In the genomic region with DNA sequence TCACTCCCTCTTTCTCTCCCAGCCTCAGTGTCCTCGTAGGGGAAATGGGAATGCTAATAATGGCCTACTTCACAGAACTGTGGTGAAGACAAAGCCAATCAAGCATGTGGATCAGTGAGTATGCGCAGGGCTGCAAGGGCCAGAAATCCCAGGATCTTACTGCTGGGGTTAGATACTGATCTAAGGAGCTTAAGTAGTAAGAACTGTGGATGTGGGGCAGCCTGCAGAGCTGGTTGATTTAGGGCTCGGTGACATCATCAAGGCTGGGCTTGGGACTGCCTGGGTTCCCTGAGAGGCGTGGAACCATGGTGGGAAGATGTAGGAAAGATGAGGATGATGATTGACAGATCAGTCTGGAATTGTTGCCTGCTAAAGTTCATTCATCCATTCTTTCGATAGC, we compare ENCODE assay signal across 2 cellular contexts.
A peak's percentile ranks its signal among the peaks of the same experiment; 100 is the strongest.
TF ChIP-seq lines count a peak whose summit lies in the region.

No MANE protein-coding gene starts in this region.

TF ChIP-seq in HepG2, 621 proteins besides CTCF, POLR2A, EP300 and RAD21 (continues in another document):
- TF ChIP-seq, protein P1, sequence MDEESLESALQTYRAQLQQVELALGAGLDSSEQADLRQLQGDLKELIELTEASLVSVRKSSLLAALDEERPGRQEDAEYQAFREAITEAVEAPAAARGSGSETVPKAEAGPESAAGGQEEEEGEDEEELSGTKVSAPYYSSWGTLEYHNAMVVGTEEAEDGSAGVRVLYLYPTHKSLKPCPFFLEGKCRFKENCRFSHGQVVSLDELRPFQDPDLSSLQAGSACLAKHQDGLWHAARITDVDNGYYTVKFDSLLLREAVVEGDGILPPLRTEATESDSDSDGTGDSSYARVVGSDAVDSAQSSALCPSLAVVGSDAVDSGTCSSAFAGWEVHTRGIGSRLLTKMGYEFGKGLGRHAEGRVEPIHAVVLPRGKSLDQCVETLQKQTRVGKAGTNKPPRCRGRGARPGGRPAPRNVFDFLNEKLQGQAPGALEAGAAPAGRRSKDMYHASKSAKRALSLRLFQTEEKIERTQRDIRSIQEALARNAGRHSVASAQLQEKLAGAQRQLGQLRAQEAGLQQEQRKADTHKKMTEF (CRISPR knock-in tag; IDR thresholded peaks at IDR 0.05), result no peak
- TF ChIP-seq SYNCRIP (IDR thresholded peaks at IDR 0.05; ENCODE audit: insufficient read depth, low read depth, low read length) (no peak), ZFP36L2 (CRISPR knock-in tag; IDR thresholded peaks at IDR 0.05) (no peak), TGIF2 (CRISPR knock-in tag; IDR thresholded peaks at IDR 0.05) (no peak), ZNF589 (CRISPR knock-in tag; conservative IDR thresholded peaks at IDR 0.05) (no peak), TEF (CRISPR knock-in tag; IDR thresholded peaks at IDR 0.05) (no peak), ZNF547 (CRISPR knock-in tag; IDR thresholded peaks at IDR 0.05) (no peak), KIAA2018 (CRISPR knock-in tag; IDR thresholded peaks at IDR 0.05; ENCODE audit: borderline replicate concordance) (no peak), ZNF44 (CRISPR knock-in tag; IDR thresholded peaks at IDR 0.05) (no peak), PHF8 (CRISPR knock-in tag; IDR thresholded peaks at IDR 0.05) (no peak), KMT2B (CRISPR knock-in tag; IDR thresholded peaks at IDR 0.05) (no peak), ZNF83 (CRISPR knock-in tag; IDR thresholded peaks at IDR 0.05; ENCODE audit: borderline replicate concordance) (no peak), NR2F1 (CRISPR knock-in tag; IDR thresholded peaks at IDR 0.05) (no peak), DNMT1 (CRISPR knock-in tag; IDR thresholded peaks at IDR 0.05) (no peak), CREB1 (IDR thresholded peaks at IDR 0.05) (0 out of 2 replicates have a peak, but pooled peaks have one; percentile 23), CREB1 (CRISPR knock-in tag; IDR thresholded peaks at IDR 0.05) (no peak), MED8 (CRISPR knock-in tag; IDR thresholded peaks at IDR 0.05; ENCODE audit: insufficient replicate concordance) (no peak), IKZF5 (CRISPR knock-in tag; IDR thresholded peaks at IDR 0.05) (no peak)

TF ChIP-seq in GM12878, 131 proteins besides CTCF, POLR2A, EP300 and RAD21:
- TF ChIP-seq BACH1 (IDR thresholded peaks at IDR 0.05; ENCODE audit: borderline replicate concordance), result no peak
